In genomic region chr16:28876016-28876659, GRCh38 we compare ENCODE assay signal across 22 cellular contexts. TPM values are rescaled to one million over a fixed set of nuclear protein-coding genes. Genes with fewer than 3 reads are reported as not detected.
A peak's percentile ranks its signal among the peaks of the same experiment; 100 is the strongest.
DNase-seq lines count a peak whose midpoint lies in the region; ATAC-seq and TF ChIP-seq lines count a peak whose summit lies in the region.
"Had no signal": no experiment of that assay in that cellular context is flagged by ENCODE, and none has a peak within 500 bp of the region (broad histone marks: within the 10 kb centered on the region; RNA-seq: fewer than 3 reads in every experiment).

No MANE protein-coding gene starts in this region.

- no CpG with 5 or more reads among the region's 17 CpGs for WGBS in mesendoderm (ENCODE audit: extremely low coverage, insufficient coverage, low lambda C conversion rate)
- WGBS in aorta, 2 donors = 35 to 42% methylated on average over 17 of the region's 17 CpGs

- H3K36me3 ChIP-seq in WERI-Rb-1 (peaks cover 22% of the 10 kb centered on the region), mesendoderm (ENCODE audit: control insufficient read depth, insufficient read depth, low read length) (peaks cover 3% of the 10 kb centered on the region), skeletal muscle satellite cell (ENCODE audit: insufficient read depth, low read length) (peaks cover 22% of the 10 kb centered on the region), aorta (ENCODE audit: control insufficient read depth in 1 of 2, insufficient read depth in 2 of 2, low read length in 1 of 2) (no peaks in the 10 kb centered on the region)

- H3K27ac ChIP-seq in WERI-Rb-1 (peak overlapping the region; percentile 95), mesendoderm (ENCODE audit: low read depth, low read length) (no peak overlapping the region), aorta (ENCODE audit: low read depth in 1 of 2, low read length in 2 of 2) (no peak overlapping the region)
- H3K27ac ChIP-seq: pancreas, transverse colon, VCaP had no signal

- no peaks in the 10 kb centered on the region for H3K27me3 ChIP-seq in WERI-Rb-1 (ENCODE audit: insufficient read depth, low read depth, severe bottlenecking)
- H3K27me3 ChIP-seq in mesendoderm (ENCODE audit: insufficient read depth, low read length, poor library complexity) = no peaks in the 10 kb centered on the region
- H3K27me3 ChIP-seq in skeletal muscle satellite cell (ENCODE audit: control insufficient read depth, insufficient read depth, low read length) = no peaks in the 10 kb centered on the region
- H3K27me3 ChIP-seq in aorta (ENCODE audit: control insufficient read depth in 1 of 2, insufficient read depth in 2 of 2, low read length in 1 of 2) = no peaks in the 10 kb centered on the region
- H3K27me3 ChIP-seq: pancreas, transverse colon had no signal

- H3K18ac ChIP-seq in mesendoderm (ENCODE audit: low read length) = no peak overlapping the region

- no peaks in the 10 kb centered on the region for H3K4me1 ChIP-seq in mesendoderm (ENCODE audit: control insufficient read depth, low read depth, low read length)
- H3K4me1 ChIP-seq in skeletal muscle satellite cell (ENCODE audit: control insufficient read depth, insufficient read depth, low read length) = peaks cover 46% of the 10 kb centered on the region
- no peaks in the 10 kb centered on the region for H3K4me1 ChIP-seq in aorta (ENCODE audit: control insufficient read depth in 1 of 2, insufficient read depth in 2 of 2, low read length in 2 of 2)

- no peak overlapping the region for H4K5ac ChIP-seq in mesendoderm (ENCODE audit: low read length)

- intact Hi-C loops in aorta (cut with DNase I) = loop anchor here in 1 of 2 donors (5.0 kb wide), 1 partner anchor 71 kb away; no protein-coding TSS in a partner anchor

- no peak overlapping the region for H2BK15ac ChIP-seq in mesendoderm (replicated peaks; ENCODE audit: low read depth)

- no peaks in the 10 kb centered on the region for H3K9me3 ChIP-seq in WERI-Rb-1 (ENCODE audit: severe bottlenecking)
- no peaks in the 10 kb centered on the region for H3K9me3 ChIP-seq in skeletal muscle satellite cell (replicated peaks; ENCODE audit: low read length)
- H3K9me3 ChIP-seq in aorta (ENCODE audit: control insufficient read depth, low read length) = no peaks in the 10 kb centered on the region
- H3K9me3 ChIP-seq: HAP-1, pancreas, transverse colon had no signal

- H3K4me3 ChIP-seq in WERI-Rb-1 (ENCODE audit: low read depth, low read length) (peak overlapping the region; percentile 2; the same call in 1 of the 2 replicates), mesendoderm (ENCODE audit: low read length) (no peak overlapping the region), skeletal muscle satellite cell (ENCODE audit: low read length) (no peak overlapping the region), aorta (ENCODE audit: low read length in 2 of 2) (no peak overlapping the region)
- H3K4me3 ChIP-seq: HAP-1, pancreas, transverse colon had no signal

- H4K8ac ChIP-seq in mesendoderm (ENCODE audit: low read depth, low read length) = no peak overlapping the region

- H2BK120ac ChIP-seq in mesendoderm (ENCODE audit: low read depth, low read length) = no peak overlapping the region

- no peak for TF ChIP-seq CTCF in WERI-Rb-1 (IDR thresholded peaks at IDR 0.05; ENCODE audit: low read depth, low read length)

- H3K23ac ChIP-seq in mesendoderm (ENCODE audit: low read length) = no peak overlapping the region

- peak overlapping the region; percentile 25 for H3K56ac ChIP-seq in mesendoderm (ENCODE audit: low read length)

- H3K4me2 ChIP-seq in mesendoderm (ENCODE audit: low read length) = no peak overlapping the region
- H3K4me2 ChIP-seq in skeletal muscle satellite cell (ENCODE audit: low read length) = no peak overlapping the region

- no peaks in the 10 kb centered on the region for H3K79me1 ChIP-seq in mesendoderm (ENCODE audit: low read length)

- no peak overlapping the region for H3K9ac ChIP-seq in mesendoderm (ENCODE audit: low read length)
- H3K9ac ChIP-seq in skeletal muscle satellite cell (ENCODE audit: low read depth, low read length) = peak overlapping the region; percentile 59

- H3K4ac ChIP-seq in mesendoderm (ENCODE audit: low read depth, low read length) = no peak overlapping the region

- no peak for ATAC-seq in aorta (ENCODE audit: low FRiP score)
- ATAC-seq: left cardiac atrium, natural killer cell, pancreas, sciatic nerve had no signal

- H2AK5ac ChIP-seq in mesendoderm (ENCODE audit: low read length) = no peak overlapping the region

- DNase-seq in NCI-H82 (lab: John Stamatoyannopoulos, UW) (peak; percentile 49), NCI-H82 treated with DMSO at 0.1 percent for 48 hours (lab: John Stamatoyannopoulos, UW; ENCODE audit: unreplicated experiment) (no peak), WERI-Rb-1 (no peak), mesendoderm (no peak), middle frontal gyrus (ENCODE audit: extremely low spot score, low spot score) (no peak), aorta (no peak), NOMO-1 treated with dmso at 0.1 percent for 144 hours (lab: John Stamatoyannopoulos, UW; ENCODE audit: unreplicated experiment) (no peak)
- DNase-seq: activated CD4-positive, alpha-beta T cell treated with anti-CD3 and anti-CD28 coated beads, Interleukin-2, amount 10 ng/mL, durations not matched to agents 24 days and 14 days; activated naive CD4-positive, alpha-beta T cell treated with anti-CD3 and anti-CD28 coated beads, Interleukin-2, amount 50 U/mL, for 16 hours; GDM1; Kasumi-1; left cardiac atrium; natural killer cell; NCI-H146; NCI-H524 treated with DMSO at 0.1 percent for 48 hours; pancreas; RPMI8226; transverse colon had no signal

- H2BK5ac ChIP-seq in mesendoderm (ENCODE audit: low read length) = no peak overlapping the region

- H3K79me2 ChIP-seq in mesendoderm (ENCODE audit: control insufficient read depth, insufficient read depth, low read length) = no peaks in the 10 kb centered on the region

RNA-seq across cellular contexts. Expression of gene ATP2A1, which starts 2.1 kb away (rescaled TPM):
- polyA plus RNA-seq in mesendoderm (2013, experiment 1 of 2) = 0.44 TPM
- 1.0 TPM for polyA plus RNA-seq in mesendoderm (2013, experiment 2 of 2)
- total RNA-seq in skeletal muscle satellite cell (2012; rRNA removed) = 0.44 and 0.51 TPM in 2 replicates
- total RNA-seq in aorta = under 1 TPM; 0.36 to 0.97 TPM
- polyA plus RNA-seq in aorta = under 1 TPM; 0.38 to 0.49 TPM

RNA-seq across cellular contexts. Expression of gene SH2B1, which starts 12.5 kb away (rescaled TPM):
- polyA plus RNA-seq in mesendoderm (2013, experiment 1 of 2) = 12.7 TPM
- 12.5 TPM for polyA plus RNA-seq in mesendoderm (2013, experiment 2 of 2)
- total RNA-seq in skeletal muscle satellite cell (2012; rRNA removed) = 12.2 and 14.6 TPM in 2 replicates
- 10 to 100 TPM; 35.5 to 64.2 TPM for total RNA-seq in aorta
- 10 to 100 TPM; 21.2 to 70.1 TPM for polyA plus RNA-seq in aorta

RNA-seq across cellular contexts. Expression of gene TUFM, which starts 30.0 kb away (rescaled TPM):
- polyA plus RNA-seq in mesendoderm (2013, experiment 1 of 2) = 162 TPM
- 164 TPM for polyA plus RNA-seq in mesendoderm (2013, experiment 2 of 2)
- 133 and 134 TPM in 2 replicates for total RNA-seq in skeletal muscle satellite cell (2012; rRNA removed)
- total RNA-seq in aorta = 10 to 100 TPM; 71.2 to 71.5 TPM
- polyA plus RNA-seq in aorta = 100 to 1,000 TPM in 1 of 2 donors, 10 to 100 TPM in 1; 67.2 to 154 TPM

RNA-seq across cellular contexts. Expression of gene RABEP2, which starts 48.9 kb away (rescaled TPM):
- 7.2 TPM for polyA plus RNA-seq in mesendoderm (2013, experiment 1 of 2)
- polyA plus RNA-seq in mesendoderm (2013, experiment 2 of 2) = 6.6 TPM
- 21.2 and 26.9 TPM in 2 replicates for total RNA-seq in skeletal muscle satellite cell (2012; rRNA removed)
- 10 to 100 TPM; 11.5 to 18.8 TPM for total RNA-seq in aorta
- 10 to 100 TPM; 18.3 to 30.0 TPM for polyA plus RNA-seq in aorta

RNA-seq across cellular contexts. Expression of gene ATXN2L, which starts 53.3 kb away (rescaled TPM):
- 201 TPM for polyA plus RNA-seq in mesendoderm (2013, experiment 1 of 2)
- 196 TPM for polyA plus RNA-seq in mesendoderm (2013, experiment 2 of 2)
- 42.2 and 43.6 TPM in 2 replicates for total RNA-seq in skeletal muscle satellite cell (2012; rRNA removed)
- 100 to 1,000 TPM in 1 of 2 donors, 10 to 100 TPM in 1; 97.6 to 124 TPM for total RNA-seq in aorta
- polyA plus RNA-seq in aorta = 10 to 100 TPM; 22.4 to 54.9 TPM
